35 cellular contexts compared by ENCODE assay signal in genomic region chr12:100504820-100505219, GRCh38. TPM values are rescaled to one million over a fixed set of nuclear protein-coding genes. Genes with fewer than 3 reads are reported as not detected.
A peak's percentile ranks its signal among the peaks of the same experiment; 100 is the strongest.
DNase-seq lines count a peak whose midpoint lies in the region; ATAC-seq, FAIRE-seq and TF ChIP-seq lines count a peak whose summit lies in the region.
"Had no signal": no experiment of that assay in that cellular context is flagged by ENCODE, and none has a peak within 500 bp of the region (broad histone marks: within the 10 kb centered on the region; RNA-seq: fewer than 3 reads in every experiment).

No MANE protein-coding gene starts in this region.

- DNase-seq in A549 (ENCODE audit: low read depth in 1 of 2, low spot score in 1 of 2) = peak in 1 of 2 experiments; percentile 18
- no peak for DNase-seq in WTC11 (ENCODE audit: low spot score)
- peak; percentile 61 to 79 for DNase-seq in left colon
- DNase-seq in neural crest cell (ENCODE audit: low read depth, low spot score) = no peak
- DNase-seq in NCI-H2171 treated with DMSO at 0.1 percent for 48 hours (lab: John Stamatoyannopoulos, UW) = no peak
- DNase-seq in UCSD-AML1 (lab: John Stamatoyannopoulos, UW; ENCODE audit: unreplicated experiment) = no peak
- no peak for DNase-seq in NCI-H69 (lab: John Stamatoyannopoulos, UW)
- DNase-seq: activated CD4-positive, alpha-beta T cell treated with anti-CD3 and anti-CD28 coated beads for 48 hours; activated T-cell treated with anti-CD3 and anti-CD28 coated beads for 4 hours; amygdala; CD4-positive, alpha-beta memory T cell; DMS 273 treated with DMSO at 0.1 percent for 48 hours; effector memory CD4-positive, alpha-beta T cell; H7; KBM-7; NCI-H1105; NCI-H187 treated with DMSO at 0.1 percent for 48 hours; NCI-H2227 treated with DMSO at 0.1 percent for 48 hours; NCI-H526 treated with DMSO at 0.1 percent for 48 hours; nephron progenitor cell; ovary; SIG-M5; stimulated activated naive CD4-positive, alpha-beta T cell; uterus; WERI-Rb-1 had no signal

- POLR2A ChIA-PET in A549 (lab: Yijun Ruan, JAX) = no interaction called here
- POLR2A ChIA-PET in WTC11 (lab: Charles Lee) = no interaction called here

- intact Hi-C loops in left colon (cut with DNase I, micrococcal nuclease) = no loop called here

- no peak for TF ChIP-seq POLR2A in A549 (IDR thresholded peaks at IDR 0.05; ENCODE audit: low read length)

- H3K4me2 ChIP-seq in A549 = peak overlapping the region; percentile 25; the same call in 1 of the 3 replicates
- H3K4me2 ChIP-seq: smooth muscle cell had no signal

- TF ChIP-seq CTCF in A549 (IDR thresholded peaks at IDR 0.05) (no peak), WTC11 (IDR thresholded peaks at IDR 0.05) (no peak), neural crest cell (conservative IDR thresholded peaks at IDR 0.05) (no peak)

- no peak overlapping the region for H3K27ac ChIP-seq in A549
- H3K27ac ChIP-seq: epithelial cell of prostate, ovary, suprapubic skin, uterus, WERI-Rb-1 had no signal

- H3K9me3 Mint-ChIP-seq in WTC11 (peaks cover 5% of the 10 kb centered on the region), neural crest cell (no peaks in the 10 kb centered on the region)
- H3K9me3 Mint-ChIP-seq: activated naive CD4-positive, alpha-beta T cell treated with anti-CD3 and anti-CD28 coated beads, Interleukin-2, amount 50 U/mL, for 24 hours; nephron progenitor cell had no signal

- H3K4me1 ChIP-seq in A549 = peaks cover 9% of the 10 kb centered on the region; the same call in 2 of the 3 replicates
- H3K4me1 ChIP-seq: suprapubic skin, uterus had no signal

- no peaks in the 10 kb centered on the region for H3K9me3 ChIP-seq in A549
- H3K9me3 ChIP-seq: ovary, suprapubic skin, uterus had no signal

- CTCF ChIA-PET in A549 (lab: Yijun Ruan, JAX) (no interaction called here), WTC11 (lab: Charles Lee) (no interaction called here)

- ATAC-seq in A549 (0 out of 6 replicates have a peak, but pooled peaks of 1 of the 2 experiments have one; percentile 19), WTC11 (no peak), left colon (peak; percentile 92), HG02938 (IDR thresholded peaks at IDR 0.05; ENCODE audit: unreplicated experiment) (no peak)
- ATAC-seq: Panc1 had no signal

- H3K27ac Mint-ChIP-seq in WTC11 = peak overlapping the region; percentile 18; the same call in 1 of the 2 replicates
- peak overlapping the region; percentile 54 for H3K27ac Mint-ChIP-seq in neural crest cell (ENCODE audit: unreplicated experiment)
- H3K27ac Mint-ChIP-seq: activated naive CD4-positive, alpha-beta T cell treated with anti-CD3 and anti-CD28 coated beads, Interleukin-2, amount 50 U/mL, for 24 hours; CD4-positive, alpha-beta memory T cell; nephron progenitor cell had no signal

- FAIRE-seq in A549 (lab: Jason Lieb, UNC) = no peak
- FAIRE-seq: GM12891, keratinocyte had no signal

- 24% methylated on average over 1 of the region's 1 CpG for WGBS in A549 (ENCODE audit: missing lambda C conversion rate)

- no peaks in the 10 kb centered on the region for H3K27me3 Mint-ChIP-seq in WTC11 (ENCODE audit: low read depth)
- no peaks in the 10 kb centered on the region for H3K27me3 Mint-ChIP-seq in neural crest cell (ENCODE audit: low read depth)

- no peaks in the 10 kb centered on the region for H3K36me3 Mint-ChIP-seq in WTC11
- H3K36me3 Mint-ChIP-seq in neural crest cell (ENCODE audit: low read depth) = no peaks in the 10 kb centered on the region
- H3K36me3 Mint-ChIP-seq: activated naive CD4-positive, alpha-beta T cell treated with anti-CD3 and anti-CD28 coated beads, Interleukin-2, amount 50 U/mL, for 24 hours; CD4-positive, alpha-beta memory T cell had no signal

- no peak overlapping the region for H3K4me3 ChIP-seq in A549
- H3K4me3 ChIP-seq: lung, ovary, smooth muscle cell, suprapubic skin, uterus had no signal

- H3K4me3 Mint-ChIP-seq in WTC11 (no peak overlapping the region), neural crest cell (no peak overlapping the region)
- H3K4me3 Mint-ChIP-seq: activated naive CD4-positive, alpha-beta T cell treated with anti-CD3 and anti-CD28 coated beads, Interleukin-2, amount 50 U/mL, for 24 hours; CD4-positive, alpha-beta memory T cell; nephron progenitor cell had no signal

- H3K4me1 Mint-ChIP-seq in WTC11 = no peaks in the 10 kb centered on the region
- H3K4me1 Mint-ChIP-seq in neural crest cell = no peaks in the 10 kb centered on the region
- H3K4me1 Mint-ChIP-seq: activated naive CD4-positive, alpha-beta T cell treated with anti-CD3 and anti-CD28 coated beads, Interleukin-2, amount 50 U/mL, for 24 hours; CD4-positive, alpha-beta memory T cell; nephron progenitor cell had no signal

- TF ChIP-seq EP300 in A549 (IDR thresholded peaks at IDR 0.05) = no peak

- TF ChIP-seq RAD21 in A549 (conservative IDR thresholded peaks at IDR 0.05 in 1 of 2, IDR thresholded peaks at IDR 0.05 in 1 of 2) = no peak

TF ChIP-seq in A549, 52 proteins besides CTCF, POLR2A, EP300 and RAD21 (continues in another document):
- TF ChIP-seq E2F6 (IDR thresholded peaks at IDR 0.05; ENCODE audit: borderline replicate concordance, low read depth) = no peak
- TF ChIP-seq BHLHE40 (IDR thresholded peaks at IDR 0.05; ENCODE audit: low read depth, low read length) = no peak
- TF ChIP-seq KDM1A (IDR thresholded peaks at IDR 0.05; ENCODE audit: low read depth) = no peak
- no peak for TF ChIP-seq SREBF2 (IDR thresholded peaks at IDR 0.05)
- no peak for TF ChIP-seq HEYL (CRISPR knock-in tag; IDR thresholded peaks at IDR 0.05)

TF ChIP-seq in WTC11, 78 proteins besides CTCF, POLR2A, EP300 and RAD21:
- TF ChIP-seq TEAD4 (CRISPR knock-in tag; IDR thresholded peaks at IDR 0.05) = no peak
- TF ChIP-seq HMGA2 (CRISPR knock-in tag; IDR thresholded peaks at IDR 0.05) = no peak
- no peak for TF ChIP-seq IRF1 (CRISPR knock-in tag; IDR thresholded peaks at IDR 0.05)
- TF ChIP-seq ATF1 (CRISPR knock-in tag; IDR thresholded peaks at IDR 0.05) = no peak

RNA-seq across cellular contexts. Expression of gene NR1H4, which starts 31.2 kb away (rescaled TPM):
- 1.1 and 1.4 TPM in 2 replicates for polyA plus RNA-seq in A549 (2011; rRNA removed)
- polyA plus RNA-seq in A549 (2012; cell fraction: cytosol; rRNA removed) = 0.08 TPM in 1 of 2 replicates, not detected in the other
- polyA plus RNA-seq in A549 (2012; cell fraction: nucleus; rRNA removed) = not detected in 2 replicates
- polyA plus RNA-seq in A549 (2017; fragmentation: RNase III; extraction: RNeasy Plus Mini Kit Qiagen cat#74134 plus additional on column Dnase treatment) = 0.17 to 0.40 TPM (median 0.21 TPM) in 3 replicates
- polyA minus RNA-seq in A549 (2011; rRNA and poly(A)+ RNA removed) = 0.37 and 0.49 TPM in 2 replicates
- total RNA-seq in WTC11 (2021) = not detected in 3 replicates
- 10 to 100 TPM; 20.3 to 30.5 TPM for total RNA-seq in left colon
- not detected in 2 replicates for total RNA-seq in neural crest cell
- total RNA-seq: A673; CD4-positive, alpha-beta memory T cell; H7; smooth muscle cell; suprapubic skin had no signal
- polyA plus RNA-seq: CD4-positive, alpha-beta memory T cell; keratinocyte; smooth muscle cell had no signal

Comparison
In these comparisons a context has a peak if more than half of its experiments do, and no peak if none do; other contexts are left out.
1. DNase-seq: peak in left colon (2 of 2); none in WTC11 (single experiment), neural crest cell (single experiment), NCI-H2171 treated with DMSO at 0.1 percent for 48 hours (single experiment), UCSD-AML1 (single experiment) and NCI-H69 (single experiment).
2. RNA of gene NR1H4, which starts 31.2 kb away (total RNA-seq): 20.3 to 30.5 TPM in left colon; not detected in WTC11 and not detected in neural crest cell; every median in the first group is over 10 times any median in the second.